ENCODE assay signal across 1 cellular context in genomic region chr1:157001304-157001703, GRCh38.
TF ChIP-seq lines count a peak whose summit lies in the region.

No MANE protein-coding gene starts in this region.

TF ChIP-seq in IMR-90, 13 proteins besides CTCF, POLR2A, EP300 and RAD21 (continued from another document):
- TF ChIP-seq ELK1 (IDR thresholded peaks at IDR 0.05; ENCODE audit: borderline replicate concordance, low read depth, low read length), result no peak
- no peak for TF ChIP-seq CEBPB (IDR thresholded peaks at IDR 0.05; ENCODE audit: low read depth, low read length)
- no peak for TF ChIP-seq SMC3 (IDR thresholded peaks at IDR 0.05; ENCODE audit: low read depth, low read length)
- TF ChIP-seq MAFK (IDR thresholded peaks at IDR 0.05; ENCODE audit: low read depth, low read length), result no peak
- no peak for TF ChIP-seq FOS (IDR thresholded peaks at IDR 0.05; ENCODE audit: low read depth, low read length)
